In genomic region chr6:27096834-27097511, GRCh38 we compare ENCODE assay signal across 1 cellular context.
A peak's percentile ranks its signal among the peaks of the same experiment; 100 is the strongest.
TF ChIP-seq lines count a peak whose summit lies in the region.

No MANE protein-coding gene starts in this region.

TF ChIP-seq in SK-N-SH, 30 proteins besides CTCF, POLR2A, EP300 and RAD21 (continued from another document):
- TF ChIP-seq FOXM1 (IDR thresholded peaks at IDR 0.05; ENCODE audit: low read depth) (no peak), USF1 (IDR thresholded peaks at IDR 0.05; ENCODE audit: borderline replicate concordance, low read depth) (no peak), CHD2 (IDR thresholded peaks at IDR 0.05; ENCODE audit: low read length, partially characterized antibody) (no peak), ELF1 (IDR thresholded peaks at IDR 0.05) (0 out of 2 replicates have a peak, but pooled peaks have one; percentile 19), FOSL2 (IDR thresholded peaks at IDR 0.05; ENCODE audit: borderline replicate concordance, low read depth) (peak; percentile 12; the same call in 1 of the 2 replicates), IRF3 (IDR thresholded peaks at IDR 0.05; ENCODE audit: low read depth, low read length) (no peak), TEAD4 (IDR thresholded peaks at IDR 0.05; ENCODE audit: borderline replicate concordance, insufficient read depth) (0 out of 2 replicates have a peak, but pooled peaks have one; percentile 22)
